8 cellular contexts compared by ENCODE assay signal in the genomic region with DNA sequence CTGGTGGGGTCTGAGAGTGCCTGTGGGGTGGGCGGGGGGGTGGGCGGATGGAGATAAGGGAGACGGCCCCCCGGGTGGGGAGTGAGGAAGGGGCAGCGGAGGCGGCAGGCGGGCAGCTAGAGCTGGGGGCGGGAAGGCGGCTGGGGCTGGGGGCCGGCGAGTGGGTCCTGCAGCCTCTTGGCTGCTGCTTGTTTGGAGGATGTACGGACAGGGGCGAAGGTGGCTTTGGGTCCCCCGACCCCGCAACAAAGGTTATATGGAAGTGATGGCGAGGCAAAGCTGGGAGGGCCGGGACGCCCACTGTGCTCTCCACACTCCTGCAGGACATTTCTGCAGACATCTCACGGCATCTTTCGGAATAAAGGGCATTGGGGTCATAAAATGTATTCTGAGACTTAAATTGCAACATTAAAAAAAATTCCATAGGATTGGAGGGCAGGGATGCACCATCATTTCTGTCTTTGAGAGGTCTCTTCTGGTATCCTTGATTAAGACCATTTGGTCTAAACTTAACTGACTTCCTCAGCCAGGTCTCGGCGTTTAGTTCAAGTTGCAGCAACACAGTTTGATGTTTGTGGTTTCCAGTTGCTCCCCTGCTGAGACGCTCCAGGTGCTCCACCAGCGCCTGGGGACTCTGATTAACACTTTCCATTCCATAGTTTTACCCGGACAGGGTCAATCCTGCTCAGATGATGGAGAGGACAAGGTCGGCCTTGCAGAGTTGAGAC.
DNase-seq lines count a peak whose midpoint lies in the region; ATAC-seq, FAIRE-seq and TF ChIP-seq lines count a peak whose summit lies in the region.

No MANE protein-coding gene starts in this region.

- H3K27me3 ChIP-seq in liver (ENCODE audit: control insufficient read depth in 4 of 4, insufficient read depth in 4 of 4, low read length in 3 of 4), result no peaks in the 10 kb centered on the region
- peaks cover 3 to 19% of the 10 kb centered on the region in 2 experiments; a peak in 4 of 5 replicates for H3K27me3 ChIP-seq in HepG2 (ENCODE audit: control insufficient read depth in 1 of 2, insufficient read depth in 2 of 2, low read length in 2 of 2)
- H3K27me3 ChIP-seq in gastrocnemius medialis, result no peaks in the 10 kb centered on the region

- intact Hi-C loops in HepG2 (cut with micrococcal nuclease; ENCODE audit: unreplicated experiment) (loop anchor here (5.0 kb wide), 1 partner anchor 315 kb away; no protein-coding TSS in a partner anchor), gastrocnemius medialis (cut with DNase I; ENCODE audit: low total_unique reads) (loop anchor here (2.0 to 5.0 kb wide), 4 partner anchors 120 to 605 kb away; a partner anchor contains a TSS)

- in situ Hi-C loops in HepG2 (cut with HindIII; ENCODE audit: extremely low pct_ligation_motif_present, low pct_unique_long_range_greater_than_20kb) (no loop called here), gastrocnemius medialis (cut with MboI; ENCODE audit: low sequenced_read_pairs in 4 of 4) (loop anchor here in 3 of 4 donors (5.0 to 25.0 kb wide), 4 partner anchors 65 to 348 kb away; a partner anchor contains a TSS)

- H3K4me3 ChIP-seq in liver (ENCODE audit: low read depth in 1 of 3, low read length in 3 of 3) (peak overlapping the region in 2 of 3 donors; percentile 57 to 67), HepG2 (replicated peaks in 1 of 3; ENCODE audit: insufficient read depth in 1 of 3, low read depth in 2 of 3, low read length in 3 of 3) (no peak overlapping the region; a peak in 1 of 6 replicates), iPS-11a (ENCODE audit: low read depth, low read length) (peak overlapping the region; percentile 18), gastrocnemius medialis (peak overlapping the region; percentile 49 to 63 (median 55))

- H4K20me1 ChIP-seq in HepG2 (ENCODE audit: insufficient read depth, low read length), result no peaks in the 10 kb centered on the region

- H3K4me2 ChIP-seq in HepG2 (ENCODE audit: low read depth, low read length), result no peak overlapping the region

- ATAC-seq in HepG2, result no peak
- ATAC-seq in gastrocnemius medialis, result no peak
- ATAC-seq in HG02588 (IDR thresholded peaks at IDR 0.05; ENCODE audit: unreplicated experiment), result no peak

- H3K4me1 ChIP-seq in liver (ENCODE audit: control insufficient read depth in 4 of 4, insufficient read depth in 4 of 4, low read length in 3 of 4) (peaks cover 0 to 22% (median 13%) of the 10 kb centered on the region in 4 donors), HepG2 (ENCODE audit: insufficient read depth, low read length) (0 out of 2 replicates have a peak, but pooled peaks cover 8% of the 10 kb centered on the region), gastrocnemius medialis (peaks cover 84 to 87% of the 10 kb centered on the region in 2 donors)

- FAIRE-seq in HepG2 (lab: Jason Lieb, UNC), result no peak
- FAIRE-seq in RCC 7860 (lab: Jason Lieb, UNC), result no peak

- BruUV-seq in HepG2 (replicated peaks; lab: Mats Ljungman, UMichigan), result no TSS peak

- POLR2A ChIA-PET in HepG2 (lab: Yijun Ruan, JAX), result interaction anchor here (1.6 kb wide), 1 partner anchor 101 kb away, joined by 12 read pairs; a partner anchor contains a TSS

- TF ChIP-seq CTCF in liver (IDR thresholded peaks at IDR 0.05; ENCODE audit: low read depth, low read length, missing input control), result no peak
- no peak for TF ChIP-seq CTCF in HepG2 (CRISPR knock-in tag; IDR thresholded peaks at IDR 0.05)
- no peak for TF ChIP-seq CTCF in gastrocnemius medialis (IDR thresholded peaks at IDR 0.05 in 4 of 5, conservative IDR thresholded peaks at IDR 0.05 in 1 of 5)

- H3K36me3 ChIP-seq in liver (ENCODE audit: control insufficient read depth in 4 of 4, insufficient read depth in 3 of 4, low read depth in 1 of 4, low read length in 3 of 4) (no peaks in the 10 kb centered on the region), HepG2 (replicated peaks in 1 of 2; ENCODE audit: control insufficient read depth in 1 of 2, insufficient read depth in 2 of 2, low read length in 2 of 2) (no peaks in the 10 kb centered on the region), gastrocnemius medialis (no peaks in the 10 kb centered on the region)

- H3K9ac ChIP-seq in liver (ENCODE audit: low read depth in 1 of 2, low read length in 2 of 2) (no peak overlapping the region), HepG2 (ENCODE audit: insufficient read depth, low read depth, low read length) (no peak overlapping the region)

- TF ChIP-seq EP300 in HepG2 (IDR thresholded peaks at IDR 0.05; ENCODE audit: low read depth in 2 of 2, low read length in 2 of 2) (no peak), HepG2 (CRISPR knock-in tag; IDR thresholded peaks at IDR 0.05; ENCODE audit: borderline replicate concordance) (no peak)

- CTCF ChIA-PET in HepG2 (lab: Yijun Ruan, JAX; ENCODE audit: low intra/inter-chr PET ratio, low total read pairs), result no interaction called here

- TF ChIP-seq POLR2A in HepG2 (IDR thresholded peaks at IDR 0.05; ENCODE audit: insufficient read depth in 1 of 2, low read depth in 2 of 2, low read length in 2 of 2) (no peak), gastrocnemius medialis (IDR thresholded peaks at IDR 0.05) (no peak)

- H3K79me2 ChIP-seq in HepG2 (ENCODE audit: insufficient read depth, low read length), result no peaks in the 10 kb centered on the region

- TF ChIP-seq RAD21 in liver (IDR thresholded peaks at IDR 0.05), result no peak
- no peak for TF ChIP-seq RAD21 in HepG2 (CRISPR knock-in tag; IDR thresholded peaks at IDR 0.05)

- DNase-seq in HepG2 (ENCODE audit: low spot score) (no peak), NCI-H345 (lab: John Stamatoyannopoulos, UW) (peak; percentile 60), gastrocnemius medialis (peak in 1 of 2 donors; percentile 5), RCC 7860 (ENCODE audit: low spot score) (no peak)

- H3K9me3 ChIP-seq in liver (ENCODE audit: control insufficient read depth in 4 of 4, low read length in 3 of 4), result no peaks in the 10 kb centered on the region
- H3K9me3 ChIP-seq in HepG2 (ENCODE audit: low read length), result no peaks in the 10 kb centered on the region
- H3K9me3 ChIP-seq in gastrocnemius medialis, result no peaks in the 10 kb centered on the region

- H2AFZ ChIP-seq in HepG2 (ENCODE audit: low read length), result no peak overlapping the region

- 23% methylated on average over 26 of the region's 26 CpGs for WGBS in liver
- 71% methylated on average over 24 of the region's 26 CpGs for WGBS in HepG2 (ENCODE audit: low lambda C conversion rate)

- peak overlapping the region in 1 of 2 donors; percentile 86 for H3K27ac ChIP-seq in liver (ENCODE audit: low read depth in 1 of 2, low read length in 2 of 2)
- no peak overlapping the region for H3K27ac ChIP-seq in HepG2 (ENCODE audit: extremely low read length, insufficient read depth, low read length)
- H3K27ac ChIP-seq in angular gyrus (ENCODE audit: low read depth, low read length), result peak overlapping the region; percentile 65
- peak overlapping the region; percentile 83 to 96 (median 92) for H3K27ac ChIP-seq in gastrocnemius medialis

TF ChIP-seq in liver, 16 proteins besides CTCF, POLR2A, EP300 and RAD21 (continues in another document):
- TF ChIP-seq HNF4G (IDR thresholded peaks at IDR 0.05) (no peak), FOXA2 (IDR thresholded peaks at IDR 0.05) (no peak), SP1 (IDR thresholded peaks at IDR 0.05) (no peak), FOXA1 (IDR thresholded peaks at IDR 0.05) (no peak), TAF1 (conservative IDR thresholded peaks at IDR 0.05) (no peak), JUND (IDR thresholded peaks at IDR 0.05) (no peak)
- TF ChIP-seq, protein P1, sequence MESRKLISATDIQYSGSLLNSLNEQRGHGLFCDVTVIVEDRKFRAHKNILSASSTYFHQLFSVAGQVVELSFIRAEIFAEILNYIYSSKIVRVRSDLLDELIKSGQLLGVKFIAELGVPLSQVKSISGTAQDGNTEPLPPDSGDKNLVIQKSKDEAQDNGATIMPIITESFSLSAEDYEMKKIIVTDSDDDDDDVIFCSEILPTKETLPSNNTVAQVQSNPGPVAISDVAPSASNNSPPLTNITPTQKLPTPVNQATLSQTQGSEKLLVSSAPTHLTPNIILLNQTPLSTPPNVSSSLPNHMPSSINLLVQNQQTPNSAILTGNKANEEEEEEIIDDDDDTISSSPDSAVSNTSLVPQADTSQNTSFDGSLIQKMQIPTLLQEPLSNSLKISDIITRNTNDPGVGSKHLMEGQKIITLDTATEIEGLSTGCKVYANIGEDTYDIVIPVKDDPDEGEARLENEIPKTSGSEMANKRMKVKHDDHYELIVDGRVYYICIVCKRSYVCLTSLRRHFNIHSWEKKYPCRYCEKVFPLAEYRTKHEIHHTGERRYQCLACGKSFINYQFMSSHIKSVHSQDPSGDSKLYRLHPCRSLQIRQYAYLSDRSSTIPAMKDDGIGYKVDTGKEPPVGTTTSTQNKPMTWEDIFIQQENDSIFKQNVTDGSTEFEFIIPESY (IDR thresholded peaks at IDR 0.05), result no peak
- TF ChIP-seq, protein P2, sequence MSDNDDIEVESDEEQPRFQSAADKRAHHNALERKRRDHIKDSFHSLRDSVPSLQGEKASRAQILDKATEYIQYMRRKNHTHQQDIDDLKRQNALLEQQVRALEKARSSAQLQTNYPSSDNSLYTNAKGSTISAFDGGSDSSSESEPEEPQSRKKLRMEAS (IDR thresholded peaks at IDR 0.05), result no peak

TF ChIP-seq in HepG2, 621 proteins besides CTCF, POLR2A, EP300 and RAD21:
- TF ChIP-seq ZSCAN25 (CRISPR knock-in tag; IDR thresholded peaks at IDR 0.05), result no peak

Comparison
In these comparisons a context has a peak if more than half of its experiments do, and no peak if none do; other contexts are left out.
1. H3K4me3 ChIP-seq: peak in liver (2 of 3), iPS-11a (single experiment) and gastrocnemius medialis (4 of 4); none in HepG2 (0 of 3).